1 cellular context compared by ENCODE assay signal in genomic region chr9:104746285-104746684, GRCh38.
TF ChIP-seq lines count a peak whose summit lies in the region.

No MANE protein-coding gene starts in this region.

TF ChIP-seq in GM23338, 12 proteins besides CTCF, POLR2A, EP300 and RAD21:
- TF ChIP-seq POLR2AphosphoS5 (IDR thresholded peaks at IDR 0.05; ENCODE audit: low read depth) (no peak), ZNF114 (CRISPR knock-in tag; IDR thresholded peaks at IDR 0.05) (no peak), NANOG (IDR thresholded peaks at IDR 0.05; ENCODE audit: borderline replicate concordance) (no peak), EZH2phosphoT487 (IDR thresholded peaks at IDR 0.05; ENCODE audit: unreplicated experiment) (no peak), JUNB (IDR thresholded peaks at IDR 0.05; ENCODE audit: unreplicated experiment) (no peak), ZNF331 (CRISPR knock-in tag; IDR thresholded peaks at IDR 0.05; ENCODE audit: low read depth) (no peak), STAT1 (IDR thresholded peaks at IDR 0.05; ENCODE audit: unreplicated experiment) (no peak), CREB1 (CRISPR knock-in tag; IDR thresholded peaks at IDR 0.05; ENCODE audit: low read depth) (no peak), ETS1 (IDR thresholded peaks at IDR 0.05) (no peak), EZH2 (IDR thresholded peaks at IDR 0.05; ENCODE audit: low read depth, unreplicated experiment) (no peak)
- TF ChIP-seq, protein P1, sequence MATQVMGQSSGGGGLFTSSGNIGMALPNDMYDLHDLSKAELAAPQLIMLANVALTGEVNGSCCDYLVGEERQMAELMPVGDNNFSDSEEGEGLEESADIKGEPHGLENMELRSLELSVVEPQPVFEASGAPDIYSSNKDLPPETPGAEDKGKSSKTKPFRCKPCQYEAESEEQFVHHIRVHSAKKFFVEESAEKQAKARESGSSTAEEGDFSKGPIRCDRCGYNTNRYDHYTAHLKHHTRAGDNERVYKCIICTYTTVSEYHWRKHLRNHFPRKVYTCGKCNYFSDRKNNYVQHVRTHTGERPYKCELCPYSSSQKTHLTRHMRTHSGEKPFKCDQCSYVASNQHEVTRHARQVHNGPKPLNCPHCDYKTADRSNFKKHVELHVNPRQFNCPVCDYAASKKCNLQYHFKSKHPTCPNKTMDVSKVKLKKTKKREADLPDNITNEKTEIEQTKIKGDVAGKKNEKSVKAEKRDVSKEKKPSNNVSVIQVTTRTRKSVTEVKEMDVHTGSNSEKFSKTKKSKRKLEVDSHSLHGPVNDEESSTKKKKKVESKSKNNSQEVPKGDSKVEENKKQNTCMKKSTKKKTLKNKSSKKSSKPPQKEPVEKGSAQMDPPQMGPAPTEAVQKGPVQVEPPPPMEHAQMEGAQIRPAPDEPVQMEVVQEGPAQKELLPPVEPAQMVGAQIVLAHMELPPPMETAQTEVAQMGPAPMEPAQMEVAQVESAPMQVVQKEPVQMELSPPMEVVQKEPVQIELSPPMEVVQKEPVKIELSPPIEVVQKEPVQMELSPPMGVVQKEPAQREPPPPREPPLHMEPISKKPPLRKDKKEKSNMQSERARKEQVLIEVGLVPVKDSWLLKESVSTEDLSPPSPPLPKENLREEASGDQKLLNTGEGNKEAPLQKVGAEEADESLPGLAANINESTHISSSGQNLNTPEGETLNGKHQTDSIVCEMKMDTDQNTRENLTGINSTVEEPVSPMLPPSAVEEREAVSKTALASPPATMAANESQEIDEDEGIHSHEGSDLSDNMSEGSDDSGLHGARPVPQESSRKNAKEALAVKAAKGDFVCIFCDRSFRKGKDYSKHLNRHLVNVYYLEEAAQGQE (IDR thresholded peaks at IDR 0.05; ENCODE audit: unreplicated experiment), result no peak
- TF ChIP-seq, protein P2, sequence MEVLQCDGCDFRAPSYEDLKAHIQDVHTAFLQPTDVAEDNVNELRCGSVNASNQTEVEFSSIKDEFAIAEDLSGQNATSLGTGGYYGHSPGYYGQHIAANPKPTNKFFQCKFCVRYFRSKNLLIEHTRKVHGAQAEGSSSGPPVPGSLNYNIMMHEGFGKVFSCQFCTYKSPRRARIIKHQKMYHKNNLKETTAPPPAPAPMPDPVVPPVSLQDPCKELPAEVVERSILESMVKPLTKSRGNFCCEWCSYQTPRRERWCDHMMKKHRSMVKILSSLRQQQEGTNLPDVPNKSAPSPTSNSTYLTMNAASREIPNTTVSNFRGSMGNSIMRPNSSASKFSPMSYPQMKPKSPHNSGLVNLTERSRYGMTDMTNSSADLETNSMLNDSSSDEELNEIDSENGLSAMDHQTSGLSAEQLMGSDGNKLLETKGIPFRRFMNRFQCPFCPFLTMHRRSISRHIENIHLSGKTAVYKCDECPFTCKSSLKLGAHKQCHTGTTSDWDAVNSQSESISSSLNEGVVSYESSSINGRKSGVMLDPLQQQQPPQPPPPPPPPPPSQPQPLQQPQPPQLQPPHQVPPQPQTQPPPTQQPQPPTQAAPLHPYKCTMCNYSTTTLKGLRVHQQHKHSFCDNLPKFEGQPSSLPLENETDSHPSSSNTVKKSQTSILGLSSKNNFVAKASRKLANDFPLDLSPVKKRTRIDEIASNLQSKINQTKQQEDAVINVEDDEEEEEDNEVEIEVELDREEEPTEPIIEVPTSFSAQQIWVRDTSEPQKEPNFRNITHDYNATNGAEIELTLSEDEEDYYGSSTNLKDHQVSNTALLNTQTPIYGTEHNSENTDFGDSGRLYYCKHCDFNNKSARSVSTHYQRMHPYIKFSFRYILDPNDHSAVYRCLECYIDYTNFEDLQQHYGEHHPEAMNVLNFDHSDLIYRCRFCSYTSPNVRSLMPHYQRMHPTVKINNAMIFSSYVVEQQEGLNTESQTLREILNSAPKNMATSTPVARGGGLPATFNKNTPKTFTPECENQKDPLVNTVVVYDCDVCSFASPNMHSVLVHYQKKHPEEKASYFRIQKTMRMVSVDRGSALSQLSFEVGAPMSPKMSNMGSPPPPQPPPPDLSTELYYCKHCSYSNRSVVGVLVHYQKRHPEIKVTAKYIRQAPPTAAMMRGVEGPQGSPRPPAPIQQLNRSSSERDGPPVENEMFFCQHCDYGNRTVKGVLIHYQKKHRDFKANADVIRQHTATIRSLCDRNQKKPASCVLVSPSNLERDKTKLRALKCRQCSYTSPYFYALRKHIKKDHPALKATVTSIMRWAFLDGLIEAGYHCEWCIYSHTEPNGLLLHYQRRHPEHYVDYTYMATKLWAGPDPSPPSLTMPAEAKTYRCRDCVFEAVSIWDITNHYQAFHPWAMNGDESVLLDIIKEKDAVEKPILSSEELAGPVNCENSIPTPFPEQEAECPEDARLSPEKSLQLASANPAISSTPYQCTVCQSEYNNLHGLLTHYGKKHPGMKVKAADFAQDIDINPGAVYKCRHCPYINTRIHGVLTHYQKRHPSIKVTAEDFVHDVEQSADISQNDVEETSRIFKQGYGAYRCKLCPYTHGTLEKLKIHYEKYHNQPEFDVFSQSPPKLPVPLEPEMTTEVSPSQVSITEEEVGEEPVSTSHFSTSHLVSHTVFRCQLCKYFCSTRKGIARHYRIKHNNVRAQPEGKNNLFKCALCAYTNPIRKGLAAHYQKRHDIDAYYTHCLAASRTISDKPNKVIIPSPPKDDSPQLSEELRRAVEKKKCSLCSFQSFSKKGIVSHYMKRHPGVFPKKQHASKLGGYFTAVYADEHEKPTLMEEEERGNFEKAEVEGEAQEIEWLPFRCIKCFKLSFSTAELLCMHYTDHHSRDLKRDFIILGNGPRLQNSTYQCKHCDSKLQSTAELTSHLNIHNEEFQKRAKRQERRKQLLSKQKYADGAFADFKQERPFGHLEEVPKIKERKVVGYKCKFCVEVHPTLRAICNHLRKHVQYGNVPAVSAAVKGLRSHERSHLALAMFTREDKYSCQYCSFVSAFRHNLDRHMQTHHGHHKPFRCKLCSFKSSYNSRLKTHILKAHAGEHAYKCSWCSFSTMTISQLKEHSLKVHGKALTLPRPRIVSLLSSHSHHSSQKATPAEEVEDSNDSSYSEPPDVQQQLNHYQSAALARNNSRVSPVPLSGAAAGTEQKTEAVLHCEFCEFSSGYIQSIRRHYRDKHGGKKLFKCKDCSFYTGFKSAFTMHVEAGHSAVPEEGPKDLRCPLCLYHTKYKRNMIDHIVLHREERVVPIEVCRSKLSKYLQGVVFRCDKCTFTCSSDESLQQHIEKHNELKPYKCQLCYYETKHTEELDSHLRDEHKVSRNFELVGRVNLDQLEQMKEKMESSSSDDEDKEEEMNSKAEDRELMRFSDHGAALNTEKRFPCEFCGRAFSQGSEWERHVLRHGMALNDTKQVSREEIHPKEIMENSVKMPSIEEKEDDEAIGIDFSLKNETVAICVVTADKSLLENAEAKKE (CRISPR knock-in tag; IDR thresholded peaks at IDR 0.05), result no peak
